In genomic region chr2:127674241-127675209, GRCh38 we compare ENCODE assay signal across 8 cellular contexts. TPM values are rescaled to one million over a fixed set of nuclear protein-coding genes. Genes with fewer than 3 reads are reported as not detected.
DNase-seq lines count a peak whose midpoint lies in the region; ATAC-seq and TF ChIP-seq lines count a peak whose summit lies in the region.

No MANE protein-coding gene starts in this region.

- no peak for TF ChIP-seq CTCF in GM06990 (IDR thresholded peaks at IDR 0.05; ENCODE audit: insufficient read depth, low read length, poor library complexity, severe bottlenecking)
- no peak for TF ChIP-seq CTCF in SK-N-SH (IDR thresholded peaks at IDR 0.05)
- TF ChIP-seq CTCF in upper lobe of left lung (IDR thresholded peaks at IDR 0.05), result peak in 1 of 6 experiments; percentile 11

- H2BK15ac ChIP-seq in mesendoderm (replicated peaks; ENCODE audit: low read depth), result no peak overlapping the region

- H3K4ac ChIP-seq in mesendoderm (ENCODE audit: low read depth, low read length), result no peak overlapping the region

- no peak for TF ChIP-seq EP300 in SK-N-SH (IDR thresholded peaks at IDR 0.05; ENCODE audit: borderline replicate concordance in 1 of 2, low read depth in 1 of 2, low read length in 1 of 2)
- peak in 1 of 4 donors; percentile 12 for TF ChIP-seq EP300 in upper lobe of left lung (IDR thresholded peaks at IDR 0.05)

- whole genome bisulfite sequencing in SK-N-SH (ENCODE audit: low lambda C conversion rate), result 45% methylated on average over 30 of the region's 72 CpGs
- no CpG with 5 or more reads among the region's 72 CpGs for WGBS in mesendoderm (ENCODE audit: extremely low coverage, insufficient coverage, low lambda C conversion rate)
- WGBS in upper lobe of left lung, 2 donors, result 7 to 40% methylated on average over 1 to 44 of the region's 72 CpGs

- H3K79me1 ChIP-seq in mesendoderm (ENCODE audit: low read length), result no peaks in the 10 kb centered on the region

- no peak overlapping the region for H2AK5ac ChIP-seq in mesendoderm (ENCODE audit: low read length)

- H3K4me3 ChIP-seq in GM06990 (replicated peaks; ENCODE audit: low read depth, low read length) (peak overlapping the region; percentile 22), SK-N-SH (ENCODE audit: low read depth in 2 of 2, low read length in 1 of 2) (peak overlapping the region; percentile 35 to 51; a peak in 3 of 4 replicates), duodenal mucosa (ENCODE audit: low read depth in 1 of 2, low read length in 2 of 2) (peak overlapping the region; percentile 52 to 55), mesendoderm (ENCODE audit: low read length) (peak overlapping the region; percentile 23), upper lobe of left lung (peak overlapping the region; percentile 57 to 91 (median 68))

- H3K9ac ChIP-seq in SK-N-SH (no peak overlapping the region), duodenal mucosa (ENCODE audit: low read depth in 1 of 2, low read length in 2 of 2) (peak overlapping the region; percentile 15 to 25), mesendoderm (ENCODE audit: low read length) (peak overlapping the region; percentile 59)

- H4K5ac ChIP-seq in mesendoderm (ENCODE audit: low read length), result no peak overlapping the region

- H3K23ac ChIP-seq in mesendoderm (ENCODE audit: low read length), result no peak overlapping the region

- H4K20me1 ChIP-seq in SK-N-SH (ENCODE audit: insufficient read depth), result no peaks in the 10 kb centered on the region

- POLR2A ChIA-PET in SK-N-SH (lab: Yijun Ruan, JAX), result interaction anchor here (0.6 to 2.0 kb wide), 2 partner anchors 11 to 268 kb away, joined by 3 to 6 read pairs; no protein-coding TSS in a partner anchor

- H3K9me2 ChIP-seq in SK-N-SH, result no peaks in the 10 kb centered on the region

- peaks cover 0 to 6% of the 10 kb centered on the region in 2 experiments; a peak in 1 of 4 replicates for H3K4me1 ChIP-seq in SK-N-SH (ENCODE audit: control insufficient read depth in 1 of 2, insufficient read depth in 2 of 2, low read depth in 1 of 2, low read length in 1 of 2)
- peaks cover 0 to 6% of the 10 kb centered on the region in 2 donors for H3K4me1 ChIP-seq in duodenal mucosa (ENCODE audit: control insufficient read depth in 1 of 2, insufficient read depth in 2 of 2, low read length in 2 of 2)
- H3K4me1 ChIP-seq in mesendoderm (ENCODE audit: control insufficient read depth, low read depth, low read length), result no peaks in the 10 kb centered on the region
- peaks cover 8 to 37% (median 28%) of the 10 kb centered on the region in 4 donors for H3K4me1 ChIP-seq in upper lobe of left lung

- H3K27me3 ChIP-seq in GM06990 (replicated peaks; ENCODE audit: control insufficient read depth, insufficient read depth, low read length) (peaks cover 3% of the 10 kb centered on the region), SK-N-SH (ENCODE audit: insufficient read depth) (peaks cover 14% of the 10 kb centered on the region; the same call in 1 of the 2 replicates), duodenal mucosa (ENCODE audit: control insufficient read depth in 1 of 2, insufficient read depth in 2 of 2, low read length in 2 of 2) (peaks cover 45 to 64% of the 10 kb centered on the region in 2 donors), mesendoderm (ENCODE audit: insufficient read depth, low read length, poor library complexity) (peaks cover 7% of the 10 kb centered on the region), upper lobe of left lung (peaks cover 0 to 7% (median 0%) of the 10 kb centered on the region in 4 donors)

- TF ChIP-seq RAD21 in SK-N-SH (IDR thresholded peaks at IDR 0.05; ENCODE audit: low read length), result no peak

- ATAC-seq in upper lobe of left lung (ENCODE audit: low FRiP score in 2 of 2), result peak; percentile 56 to 68
- ATAC-seq in HG03095 (IDR thresholded peaks at IDR 0.05; ENCODE audit: unreplicated experiment), result no peak
- ATAC-seq in HG03460 (IDR thresholded peaks at IDR 0.05; ENCODE audit: unreplicated experiment), result no peak

- no peak overlapping the region for H2BK120ac ChIP-seq in mesendoderm (ENCODE audit: low read depth, low read length)

- TF ChIP-seq POLR2A in upper lobe of left lung (IDR thresholded peaks at IDR 0.05), result no peak

- H3K4me2 ChIP-seq in SK-N-SH (peak overlapping the region; percentile 68), mesendoderm (ENCODE audit: low read length) (peak overlapping the region; percentile 70)

- H2AFZ ChIP-seq in SK-N-SH (ENCODE audit: low read depth), result peak overlapping the region; percentile 41; the same call in 1 of the 2 replicates

- H2BK5ac ChIP-seq in mesendoderm (ENCODE audit: low read length), result no peak overlapping the region

- DNase-seq in GM06990 (ENCODE audit: extremely low read depth, insufficient read length), result no peak
- peak; percentile 85 for DNase-seq in SK-N-SH
- no peak for DNase-seq in mesendoderm
- DNase-seq in upper lobe of left lung, result peak; percentile 29 to 91
- DNase-seq in GOT3 (lab: John Stamatoyannopoulos, UW), result no peak

- H3K79me2 ChIP-seq in SK-N-SH (ENCODE audit: insufficient read depth), result no peaks in the 10 kb centered on the region
- no peaks in the 10 kb centered on the region for H3K79me2 ChIP-seq in mesendoderm (ENCODE audit: control insufficient read depth, insufficient read depth, low read length)

- no peak overlapping the region for H4K8ac ChIP-seq in mesendoderm (ENCODE audit: low read depth, low read length)

- CTCF ChIA-PET in SK-N-SH (lab: Yijun Ruan, JAX), result interaction anchor here (0.6 to 3.4 kb wide), 15 partner anchors 13 to 477 kb away, joined by 3 to 21 read pairs (median 5); partner anchors contain the start of gene IWS1

- H3K56ac ChIP-seq in mesendoderm (ENCODE audit: low read length), result peak overlapping the region; percentile 81

- H3K27ac ChIP-seq in SK-N-SH (ENCODE audit: low read depth in 2 of 2, low read length in 1 of 2) (no peak overlapping the region), duodenal mucosa (ENCODE audit: low read depth, low read length) (peak overlapping the region; percentile 10), mesendoderm (ENCODE audit: low read depth, low read length) (no peak overlapping the region), upper lobe of left lung (peak overlapping the region; percentile 87 to 94 (median 89))

- H3K9me3 ChIP-seq in SK-N-SH (no peaks in the 10 kb centered on the region), duodenal mucosa (ENCODE audit: control insufficient read depth in 1 of 2, low read length in 2 of 2) (no peaks in the 10 kb centered on the region), upper lobe of left lung (no peaks in the 10 kb centered on the region)

- H3F3A ChIP-seq in SK-N-SH (replicated peaks; ENCODE audit: insufficient read depth), result no peaks in the 10 kb centered on the region

- H3K36me3 ChIP-seq in GM06990 (ENCODE audit: control insufficient read depth, insufficient read depth, low read length) (no peaks in the 10 kb centered on the region), SK-N-SH (replicated peaks in 1 of 2; ENCODE audit: control insufficient read depth in 1 of 2, insufficient read depth in 2 of 2, low read length in 1 of 2) (no peaks in the 10 kb centered on the region), duodenal mucosa (ENCODE audit: control insufficient read depth in 1 of 2, insufficient read depth in 2 of 2, low read length in 2 of 2) (no peaks in the 10 kb centered on the region), mesendoderm (ENCODE audit: control insufficient read depth, insufficient read depth, low read length) (no peaks in the 10 kb centered on the region), upper lobe of left lung (peaks cover 0 to 3% (median 0%) of the 10 kb centered on the region in 4 donors)

- peak overlapping the region; percentile 18 for H3K18ac ChIP-seq in mesendoderm (ENCODE audit: low read length)

TF ChIP-seq in SK-N-SH, 30 proteins besides CTCF, POLR2A, EP300 and RAD21 (continues in another document):
- no peak for TF ChIP-seq REST (IDR thresholded peaks at IDR 0.05; ENCODE audit: low read depth, low read length)

RNA-seq across cellular contexts. Expression of gene LIMS2, which starts 0.8 kb away (rescaled TPM):
- 2.2 and 2.7 TPM in 2 replicates for polyA plus RNA-seq in SK-N-SH (2012; rRNA removed)
- polyA plus RNA-seq in SK-N-SH (2012; cell fraction: cytosol; rRNA removed), result 1.3 and 1.8 TPM in 2 replicates
- polyA plus RNA-seq in SK-N-SH (2012; cell fraction: nucleus; rRNA removed), result 13.9 and 22.5 TPM in 2 replicates
- 5.0 TPM for polyA plus RNA-seq in mesendoderm (2013, experiment 1 of 2)
- polyA plus RNA-seq in mesendoderm (2013, experiment 2 of 2), result 5.2 TPM
- total RNA-seq in upper lobe of left lung, result 100 to 1,000 TPM in 4 of 6 donors, 10 to 100 TPM in 2; 33.6 to 169 (median 109) TPM

RNA-seq across cellular contexts. Expression of gene SFT2D3, which starts 26.8 kb away (rescaled TPM):
- polyA plus RNA-seq in SK-N-SH (2012; rRNA removed), result 3.2 and 3.9 TPM in 2 replicates
- 3.9 and 4.8 TPM in 2 replicates for polyA plus RNA-seq in SK-N-SH (2012; cell fraction: cytosol; rRNA removed)
- polyA plus RNA-seq in SK-N-SH (2012; cell fraction: nucleus; rRNA removed), result 1.5 and 2.2 TPM in 2 replicates
- 7.2 TPM for polyA plus RNA-seq in mesendoderm (2013, experiment 1 of 2)
- 7.2 TPM for polyA plus RNA-seq in mesendoderm (2013, experiment 2 of 2)
- 10 to 100 TPM in 2 of 6 donors, 1 to 10 TPM in 4; 6.4 to 13.1 (median 9.1) TPM for total RNA-seq in upper lobe of left lung

RNA-seq across cellular contexts. Expression of gene GPR17, which starts 28.6 kb away (rescaled TPM):
- 0.03 TPM in 1 of 2 replicates, not detected in the other for polyA plus RNA-seq in SK-N-SH (2012; rRNA removed)
- polyA plus RNA-seq in SK-N-SH (2012; cell fraction: cytosol; rRNA removed), result not detected in 2 replicates
- not detected in 2 replicates for polyA plus RNA-seq in SK-N-SH (2012; cell fraction: nucleus; rRNA removed)
- polyA plus RNA-seq in mesendoderm (2013, experiment 1 of 2), result 0.03 TPM
- polyA plus RNA-seq in mesendoderm (2013, experiment 2 of 2), result 0.04 TPM
- under 1 TPM in 3 of 6 donors, not detected in 3; 0.17 to 0.46 (median 0.24) TPM for total RNA-seq in upper lobe of left lung

Comparison
In these comparisons a context has a peak if more than half of its experiments do, and no peak if none do; other contexts are left out.
1. DNase-seq: peak in SK-N-SH (single experiment) and upper lobe of left lung (2 of 2); none in GM06990 (single experiment), mesendoderm (single experiment) and GOT3 (single experiment).
2. H3K27ac ChIP-seq: peak in duodenal mucosa (single experiment) and upper lobe of left lung (4 of 4); none in SK-N-SH (0 of 2) and mesendoderm (single experiment).
3. ATAC-seq: peak in upper lobe of left lung (2 of 2); none in HG03095 (single experiment) and HG03460 (single experiment).
4. Peak in every context shown above with its lines, with median percentiles within 50 percentile points of each other: H3K4me3 ChIP-seq.